In genomic region chr6:30721198-30722024, GRCh38 we compare ENCODE assay signal across 8 cellular contexts. TPM values are rescaled to one million over a fixed set of nuclear protein-coding genes. Genes with fewer than 3 reads are reported as not detected.
A peak's percentile ranks its signal among the peaks of the same experiment; 100 is the strongest.
DNase-seq lines count a peak whose midpoint lies in the region; ATAC-seq, FAIRE-seq and TF ChIP-seq lines count a peak whose summit lies in the region.

No MANE protein-coding gene starts in this region.

- peaks cover 4 to 13% of the 10 kb centered on the region in 2 donors for H3K4me1 ChIP-seq in kidney (ENCODE audit: control insufficient read depth in 1 of 2, insufficient read depth in 1 of 2, low read depth in 1 of 2, low read length in 2 of 2)

- no peak for FAIRE-seq in kidney (lab: Jason Lieb, UNC)

- intact Hi-C loops in kidney (cut with DNase I) = loop anchor here (5.0 kb wide), 1 partner anchor 39 kb away; no protein-coding TSS in a partner anchor

- peak; percentile 54 for TF ChIP-seq CTCF in kidney (IDR thresholded peaks at IDR 0.05; ENCODE audit: borderline replicate concordance, extremely low read depth, insufficient read depth)

- H3K36me3 ChIP-seq in kidney (ENCODE audit: control insufficient read depth in 1 of 2, insufficient read depth in 2 of 2, low read length in 2 of 2) = peaks cover 16 to 28% of the 10 kb centered on the region in 2 donors

- peak overlapping the region; percentile 61 to 93 for H3K9ac ChIP-seq in kidney (ENCODE audit: low read length in 2 of 2)

- ATAC-seq in HG02870 (IDR thresholded peaks at IDR 0.05; ENCODE audit: unreplicated experiment) = peak; percentile 20
- peak; percentile 9 to 15 for ATAC-seq in activated CD4-positive, CD25-positive, alpha-beta regulatory T cell treated with anti-CD3 and anti-CD28 coated beads, Interleukin-2, amount 50 U/mL, for 24 hours
- ATAC-seq in GM18858 (IDR thresholded peaks at IDR 0.05; ENCODE audit: unreplicated experiment) = no peak

- H3K9me3 ChIP-seq in kidney (ENCODE audit: control insufficient read depth in 1 of 2, low read length in 2 of 2) = no peaks in the 10 kb centered on the region

- peak overlapping the region; percentile 93 to 94 for H3K4me3 ChIP-seq in kidney (ENCODE audit: low read length in 2 of 2)

- DNase-seq in ELF-1 (ENCODE audit: low read depth, low spot score) (peak; percentile 85), NCI-H446 treated with DMSO at 0.1 percent for 48 hours (lab: John Stamatoyannopoulos, UW) (peak; percentile 74), kidney (peak; percentile 97)
- peak; percentile 94 for DNase-seq in central memory CD4-positive, alpha-beta T cell
- DNase-seq in stimulated activated CD4-positive, alpha-beta T cell treated with anti-CD3 and anti-CD28 coated beads, Interleukin-12 subunit alpha, Interleukin-12 subunit beta, amount 100 ng/mL, for 48 hours (ENCODE audit: low read depth in 2 of 3, low spot score in 1 of 3) = peak; percentile 90 to 97 (median 93)

- peak overlapping the region; percentile 92 to 95 for H3K27ac ChIP-seq in kidney (ENCODE audit: low read depth in 2 of 2, low read length in 2 of 2)

RNA-seq across cellular contexts. Expression of gene TUBB, which starts 1.3 kb away (rescaled TPM):
- 295 TPM for total RNA-seq in kidney
- 197 TPM for polyA plus RNA-seq in kidney (ENCODE audit: insufficient read depth, low read depth, low replicate concordance)

RNA-seq across cellular contexts. Expression of gene MDC1, which starts 4.3 kb away (rescaled TPM):
- 47.9 TPM for total RNA-seq in kidney
- 9.5 TPM for polyA plus RNA-seq in kidney (ENCODE audit: insufficient read depth, low read depth, low replicate concordance)

RNA-seq across cellular contexts. Expression of gene FLOT1, which starts 21.1 kb away (rescaled TPM):
- 227 TPM for total RNA-seq in kidney
- polyA plus RNA-seq in kidney (ENCODE audit: insufficient read depth, low read depth, low replicate concordance) = 317 TPM

RNA-seq across cellular contexts. Expression of gene IER3, which starts 22.9 kb away (rescaled TPM):
- 59.5 TPM for total RNA-seq in kidney
- 94.3 TPM for polyA plus RNA-seq in kidney (ENCODE audit: insufficient read depth, low read depth, low replicate concordance)

RNA-seq across cellular contexts. Expression of gene NRM, which starts 30.6 kb away (rescaled TPM):
- 14.2 TPM for total RNA-seq in kidney
- polyA plus RNA-seq in kidney (ENCODE audit: insufficient read depth, low read depth, low replicate concordance) = 14.2 TPM
